Comparison of ENCODE assay signal across 30 cellular contexts in genomic region chr18:1047406-1047805, GRCh38.
A peak's percentile ranks its signal among the peaks of the same experiment; 100 is the strongest.
DNase-seq lines count a peak whose midpoint lies in the region; ATAC-seq, FAIRE-seq and TF ChIP-seq lines count a peak whose summit lies in the region.
"Had no signal": no experiment of that assay in that cellular context is flagged by ENCODE, and none has a peak within 500 bp of the region (broad histone marks: within the 10 kb centered on the region; RNA-seq: fewer than 3 reads in every experiment).

No MANE protein-coding gene starts in this region.

- TF ChIP-seq CTCF in HepG2 (CRISPR knock-in tag; IDR thresholded peaks at IDR 0.05), result no peak

- no peaks in the 10 kb centered on the region for H3K27me3 ChIP-seq in HepG2 (ENCODE audit: control insufficient read depth in 1 of 2, insufficient read depth in 2 of 2, low read length in 2 of 2)
- H3K27me3 ChIP-seq: BLaER1, Peyer's patch, thyroid gland had no signal

- no peak for TF ChIP-seq EP300 in HepG2 (IDR thresholded peaks at IDR 0.05; ENCODE audit: low read depth in 2 of 2, low read length in 2 of 2)
- TF ChIP-seq EP300 in HepG2 (CRISPR knock-in tag; IDR thresholded peaks at IDR 0.05; ENCODE audit: borderline replicate concordance), result no peak

- FAIRE-seq in HTR-8/SVneo (lab: Jason Lieb, UNC) (peak; percentile 69), HepG2 (lab: Jason Lieb, UNC) (no peak)
- FAIRE-seq: GM18507 had no signal

- H2AFZ ChIP-seq in HepG2 (ENCODE audit: low read length), result no peak overlapping the region

- POLR2A ChIA-PET in HepG2 (lab: Yijun Ruan, JAX), result no interaction called here

- no peaks in the 10 kb centered on the region for H3K36me3 ChIP-seq in HepG2 (replicated peaks in 1 of 2; ENCODE audit: control insufficient read depth in 1 of 2, insufficient read depth in 2 of 2, low read length in 2 of 2)
- H3K36me3 ChIP-seq: BLaER1, left ventricle myocardium inferior, Peyer's patch, prostate gland, thyroid gland had no signal

- ATAC-seq in HepG2, result no peak
- ATAC-seq: esophagus mucosa; stimulated activated naive CD8-positive, alpha-beta T cell treated with anti-CD3 and anti-CD28 coated beads, Interleukin-15, amount 100 ng/mL, for 72 hours had no signal

- 4% methylated on average over 5 of the region's 5 CpGs for WGBS in HepG2 (ENCODE audit: low lambda C conversion rate)

- H3K4me1 ChIP-seq in HepG2 (ENCODE audit: insufficient read depth, low read length), result no peaks in the 10 kb centered on the region
- H3K4me1 ChIP-seq: BLaER1, left ventricle myocardium inferior, Peyer's patch, prostate gland, thyroid gland had no signal

- no peak overlapping the region for H3K4me2 ChIP-seq in HepG2 (ENCODE audit: low read depth, low read length)
- H3K4me2 ChIP-seq: BLaER1 had no signal

- H3K9ac ChIP-seq in HepG2 (ENCODE audit: insufficient read depth, low read depth, low read length), result no peak overlapping the region
- H3K9ac ChIP-seq: BLaER1 had no signal

- CTCF ChIA-PET in HepG2 (lab: Yijun Ruan, JAX; ENCODE audit: low intra/inter-chr PET ratio, low total read pairs), result no interaction called here

- H3K4me3 ChIP-seq in skeletal muscle cell (ENCODE audit: low read depth, low read length), result no peak overlapping the region
- H3K4me3 ChIP-seq in HepG2 (replicated peaks in 1 of 3; ENCODE audit: insufficient read depth in 1 of 3, low read depth in 2 of 3, low read length in 3 of 3), result no peak overlapping the region
- H3K4me3 ChIP-seq: BLaER1, left ventricle myocardium inferior, Peyer's patch, prostate gland, thyroid gland had no signal

- no peak for TF ChIP-seq RAD21 in HepG2 (CRISPR knock-in tag; IDR thresholded peaks at IDR 0.05)

- BruUV-seq in HepG2 (replicated peaks; lab: Mats Ljungman, UMichigan), result no TSS peak

- H4K20me1 ChIP-seq in HepG2 (ENCODE audit: insufficient read depth, low read length), result no peaks in the 10 kb centered on the region
- H4K20me1 ChIP-seq: BLaER1 had no signal

- H3K9me3 ChIP-seq in HepG2 (ENCODE audit: low read length), result no peaks in the 10 kb centered on the region
- H3K9me3 ChIP-seq: BLaER1, Peyer's patch, prostate gland, thyroid gland had no signal

- no peaks in the 10 kb centered on the region for H3K79me2 ChIP-seq in HepG2 (ENCODE audit: insufficient read depth, low read length)

- H3K27ac ChIP-seq in HepG2 (ENCODE audit: extremely low read length, insufficient read depth, low read length), result no peak overlapping the region
- H3K27ac ChIP-seq: BLaER1, HL-60, left ventricle myocardium inferior, Peyer's patch, prostate gland, thyroid gland had no signal

- intact Hi-C loops in HepG2 (cut with micrococcal nuclease; ENCODE audit: unreplicated experiment), result no loop called here

- in situ Hi-C loops in HepG2 (cut with HindIII; ENCODE audit: extremely low pct_ligation_motif_present, low pct_unique_long_range_greater_than_20kb), result no loop called here

- DNase-seq in EH (ENCODE audit: low read depth), result peak; percentile 76
- DNase-seq in HTR-8/SVneo (ENCODE audit: insufficient read length, low spot score), result peak; percentile 24
- DNase-seq in dedifferentiated amniotic fluid mesenchymal stem cell (ENCODE audit: extremely low spot score), result peak; percentile 25
- peak; percentile 39 for DNase-seq in skeletal muscle cell (ENCODE audit: low read depth)
- no peak for DNase-seq in NCI-H526 (lab: John Stamatoyannopoulos, UW)
- DNase-seq in HepG2 (ENCODE audit: low spot score), result no peak
- DNase-seq in Ammon's horn (ENCODE audit: low spot score), result no peak
- no peak for DNase-seq in NCI-H146 treated with DMSO at 0.1 percent for 48 hours (lab: John Stamatoyannopoulos, UW; ENCODE audit: unreplicated experiment)
- DNase-seq: activated B cell treated with CpG ODN at 0.5 μM for 24 hours; activated CD4-positive, alpha-beta T cell treated with anti-CD3 and anti-CD28 coated beads, Interleukin-2, amount 50 U/mL, for 4 hours; activated naive CD4-positive, alpha-beta T cell treated with anti-CD3 and anti-CD28 coated beads for 36 hours; amygdala; endodermal cell; GF-D8; hypothalamus; immature natural killer cell; IMR-90; left ventricle myocardium inferior; NCI-H748 treated with DMSO at 0.1 percent for 48 hours; nucleus accumbens; Peyer's patch; SIG-M5; stimulated activated CD8-positive, alpha-beta memory T cell treated with anti-CD3 and anti-CD28 coated beads, Interleukin-4, amount 100 ng/mL, for 48 hours; stimulated activated naive CD8-positive, alpha-beta T cell treated with anti-CD3 and anti-CD28 coated beads, Interleukin-15, amount 100 ng/mL, for 72 hours; thyroid gland had no signal

- TF ChIP-seq POLR2A in HepG2 (IDR thresholded peaks at IDR 0.05; ENCODE audit: insufficient read depth in 1 of 2, low read depth in 2 of 2, low read length in 2 of 2), result no peak

TF ChIP-seq in HepG2, 621 proteins besides CTCF, POLR2A, EP300 and RAD21 (continues in another document):
- TF ChIP-seq, protein P1, sequence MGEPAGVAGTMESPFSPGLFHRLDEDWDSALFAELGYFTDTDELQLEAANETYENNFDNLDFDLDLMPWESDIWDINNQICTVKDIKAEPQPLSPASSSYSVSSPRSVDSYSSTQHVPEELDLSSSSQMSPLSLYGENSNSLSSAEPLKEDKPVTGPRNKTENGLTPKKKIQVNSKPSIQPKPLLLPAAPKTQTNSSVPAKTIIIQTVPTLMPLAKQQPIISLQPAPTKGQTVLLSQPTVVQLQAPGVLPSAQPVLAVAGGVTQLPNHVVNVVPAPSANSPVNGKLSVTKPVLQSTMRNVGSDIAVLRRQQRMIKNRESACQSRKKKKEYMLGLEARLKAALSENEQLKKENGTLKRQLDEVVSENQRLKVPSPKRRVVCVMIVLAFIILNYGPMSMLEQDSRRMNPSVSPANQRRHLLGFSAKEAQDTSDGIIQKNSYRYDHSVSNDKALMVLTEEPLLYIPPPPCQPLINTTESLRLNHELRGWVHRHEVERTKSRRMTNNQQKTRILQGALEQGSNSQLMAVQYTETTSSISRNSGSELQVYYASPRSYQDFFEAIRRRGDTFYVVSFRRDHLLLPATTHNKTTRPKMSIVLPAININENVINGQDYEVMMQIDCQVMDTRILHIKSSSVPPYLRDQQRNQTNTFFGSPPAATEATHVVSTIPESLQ (CRISPR knock-in tag; conservative IDR thresholded peaks at IDR 0.05), result no peak
- TF ChIP-seq, protein P2, sequence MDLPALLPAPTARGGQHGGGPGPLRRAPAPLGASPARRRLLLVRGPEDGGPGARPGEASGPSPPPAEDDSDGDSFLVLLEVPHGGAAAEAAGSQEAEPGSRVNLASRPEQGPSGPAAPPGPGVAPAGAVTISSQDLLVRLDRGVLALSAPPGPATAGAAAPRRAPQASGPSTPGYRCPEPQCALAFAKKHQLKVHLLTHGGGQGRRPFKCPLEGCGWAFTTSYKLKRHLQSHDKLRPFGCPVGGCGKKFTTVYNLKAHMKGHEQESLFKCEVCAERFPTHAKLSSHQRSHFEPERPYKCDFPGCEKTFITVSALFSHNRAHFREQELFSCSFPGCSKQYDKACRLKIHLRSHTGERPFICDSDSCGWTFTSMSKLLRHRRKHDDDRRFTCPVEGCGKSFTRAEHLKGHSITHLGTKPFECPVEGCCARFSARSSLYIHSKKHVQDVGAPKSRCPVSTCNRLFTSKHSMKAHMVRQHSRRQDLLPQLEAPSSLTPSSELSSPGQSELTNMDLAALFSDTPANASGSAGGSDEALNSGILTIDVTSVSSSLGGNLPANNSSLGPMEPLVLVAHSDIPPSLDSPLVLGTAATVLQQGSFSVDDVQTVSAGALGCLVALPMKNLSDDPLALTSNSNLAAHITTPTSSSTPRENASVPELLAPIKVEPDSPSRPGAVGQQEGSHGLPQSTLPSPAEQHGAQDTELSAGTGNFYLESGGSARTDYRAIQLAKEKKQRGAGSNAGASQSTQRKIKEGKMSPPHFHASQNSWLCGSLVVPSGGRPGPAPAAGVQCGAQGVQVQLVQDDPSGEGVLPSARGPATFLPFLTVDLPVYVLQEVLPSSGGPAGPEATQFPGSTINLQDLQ (CRISPR knock-in tag; IDR thresholded peaks at IDR 0.05), result no peak
- no peak for TF ChIP-seq ZNF609 (CRISPR knock-in tag; IDR thresholded peaks at IDR 0.05; ENCODE audit: borderline replicate concordance)
- TF ChIP-seq HOXA3 (CRISPR knock-in tag; IDR thresholded peaks at IDR 0.05), result no peak
- no peak for TF ChIP-seq FLYWCH1 (CRISPR knock-in tag; IDR thresholded peaks at IDR 0.05)

Comparison
In these comparisons a context has a peak if more than half of its experiments do, and no peak if none do; other contexts are left out.
1. DNase-seq: peak in EH (single experiment), HTR-8/SVneo (single experiment), dedifferentiated amniotic fluid mesenchymal stem cell (single experiment) and skeletal muscle cell (single experiment); none in NCI-H526 (0 of 2), HepG2 (single experiment), Ammon's horn (single experiment) and NCI-H146 treated with DMSO at 0.1 percent for 48 hours (single experiment).